14 cellular contexts compared by ENCODE assay signal in the genomic region with DNA sequence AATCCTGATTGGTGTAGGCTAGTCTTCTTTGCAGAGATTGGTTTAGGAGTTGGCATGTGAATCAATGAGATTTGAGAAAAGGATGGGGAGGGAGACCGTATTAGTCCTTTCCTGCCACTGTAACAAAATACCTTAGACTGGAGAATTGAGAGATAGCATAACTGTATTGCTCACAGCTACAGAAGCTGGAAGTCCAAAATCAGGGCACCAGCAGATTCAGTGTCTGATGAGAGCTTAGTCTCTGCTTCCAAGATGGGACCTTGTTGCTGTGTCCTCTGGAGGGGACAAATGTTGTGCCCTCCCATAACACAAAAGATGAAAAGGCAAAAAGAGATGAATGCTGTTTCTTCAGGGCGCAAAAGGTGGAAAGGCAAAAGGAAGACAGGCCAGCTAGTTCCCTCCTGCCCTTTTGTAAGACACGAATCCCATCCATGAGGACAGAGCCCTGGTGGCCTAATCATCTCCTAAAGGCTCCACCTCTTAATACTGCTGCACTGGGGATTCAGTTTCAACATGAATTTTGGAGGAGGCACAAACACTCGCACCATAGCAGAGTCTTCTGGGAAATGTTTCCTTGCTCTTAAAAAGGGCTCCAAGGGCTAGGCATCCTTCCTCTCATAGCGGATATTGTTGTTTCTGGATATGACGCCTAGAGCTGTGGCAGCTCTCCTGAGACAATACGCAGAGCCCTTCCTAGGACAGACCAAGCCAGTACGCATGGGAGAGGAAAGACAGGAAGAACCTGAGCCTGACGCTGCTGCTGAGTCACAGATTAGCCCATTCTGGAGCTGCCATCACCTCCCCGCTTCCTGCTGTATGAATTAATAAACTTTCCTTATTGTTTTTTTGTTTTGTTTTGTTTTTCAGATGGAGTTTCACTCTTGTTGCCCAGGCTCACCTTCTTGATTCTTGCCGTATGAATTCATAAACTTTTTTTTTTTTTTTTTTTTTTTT.
A peak's percentile ranks its signal among the peaks of the same experiment; 100 is the strongest.
DNase-seq lines count a peak whose midpoint lies in the region; ATAC-seq and TF ChIP-seq lines count a peak whose summit lies in the region.
"Had no signal": no experiment of that assay in that cellular context is flagged by ENCODE, and none has a peak within 500 bp of the region (broad histone marks: within the 10 kb centered on the region; RNA-seq: fewer than 3 reads in every experiment).

No MANE protein-coding gene starts in this region.

- H3K36me3 ChIP-seq in mucosa of descending colon (ENCODE audit: low read depth), result no peaks in the 10 kb centered on the region

- peaks cover 5% of the 10 kb centered on the region for H3K27me3 Mint-ChIP-seq in T-helper 2 cell treated with Interferon-gamma antibody and Interleukin-4, amounts not matched to agents 5 μg/mL and 100 μg/mL, for 36 hours (ENCODE audit: low read depth)

- H3K4me3 ChIP-seq in fibroblast of the aortic adventitia (ENCODE audit: low read depth, low read length), result no peak overlapping the region
- no peak overlapping the region for H3K4me3 ChIP-seq in mucosa of descending colon

- H3K9me3 ChIP-seq in mucosa of descending colon, result peaks cover 2% of the 10 kb centered on the region

- H3K4me1 Mint-ChIP-seq in T-helper 2 cell treated with Interferon-gamma antibody and Interleukin-4, amounts not matched to agents 5 μg/mL and 100 μg/mL, for 36 hours (ENCODE audit: low read depth), result peaks cover 7% of the 10 kb centered on the region

- peaks cover 35% of the 10 kb centered on the region for H3K36me3 Mint-ChIP-seq in T-helper 2 cell treated with Interferon-gamma antibody and Interleukin-4, amounts not matched to agents 5 μg/mL and 100 μg/mL, for 36 hours (ENCODE audit: low read depth)

- intact Hi-C loops in mucosa of descending colon (cut with DNase I, micrococcal nuclease), result no loop called here

- H3K9me3 Mint-ChIP-seq in T-helper 2 cell treated with Interferon-gamma antibody and Interleukin-4, amounts not matched to agents 5 μg/mL and 100 μg/mL, for 36 hours, result peaks cover 35% of the 10 kb centered on the region

- TF ChIP-seq CTCF in fibroblast of the aortic adventitia (IDR thresholded peaks at IDR 0.05; ENCODE audit: insufficient read depth, low read length) (no peak), mucosa of descending colon (IDR thresholded peaks at IDR 0.05) (no peak)

- peak overlapping the region; percentile 63 for H3K27ac Mint-ChIP-seq in T-helper 2 cell treated with Interferon-gamma antibody and Interleukin-4, amounts not matched to agents 5 μg/mL and 100 μg/mL, for 36 hours
- H3K27ac Mint-ChIP-seq: activated CD8-positive, alpha-beta memory T cell treated with anti-CD3 and anti-CD28 coated beads, Interleukin-2, amount 10 ng/mL, durations not matched to agents 7 days and 5 days; stimulated activated naive B cell treated with anti-CD40 and anti-IgM and Interleukin-4, amounts not matched to agents 10 μg/mL and 1 μg/mL and 100 μg/mL, for 72 hours; T-helper 1 cell treated with Interleukin-12 subunit alpha and Interleukin-12 subunit beta and Interleukin-4 antibody, amounts not matched to agents 30 μg/mL and 1 μg/mL, for 36 hours had no signal

- H3K4me3 Mint-ChIP-seq in T-helper 2 cell treated with Interferon-gamma antibody and Interleukin-4, amounts not matched to agents 5 μg/mL and 100 μg/mL, for 36 hours, result no peak overlapping the region
- H3K4me3 Mint-ChIP-seq: activated CD8-positive, alpha-beta memory T cell treated with anti-CD3 and anti-CD28 coated beads, Interleukin-2, amount 10 ng/mL, durations not matched to agents 7 days and 5 days; stimulated activated naive B cell treated with anti-CD40 and anti-IgM and Interleukin-4, amounts not matched to agents 10 μg/mL and 1 μg/mL and 100 μg/mL, for 72 hours; T-helper 1 cell treated with Interleukin-12 subunit alpha and Interleukin-12 subunit beta and Interleukin-4 antibody, amounts not matched to agents 30 μg/mL and 1 μg/mL, for 36 hours had no signal

- DNase-seq in T-helper 2 cell treated with Interferon-gamma antibody and Interleukin-4, amounts not matched to agents 5 μg/mL and 100 μg/mL, for 36 hours (ENCODE audit: low spot score), result no peak
- DNase-seq in T-helper 2 cell (no peak), fibroblast of the aortic adventitia (ENCODE audit: low read depth) (peak; percentile 55), mucosa of descending colon (no peak), ureter (ENCODE audit: low spot score) (peak; percentile 45), NCI-H1105 (lab: John Stamatoyannopoulos, UW) (no peak), NOMO-1 (lab: John Stamatoyannopoulos, UW; ENCODE audit: unreplicated experiment in 2 of 2) (no peak), NCI-H2196 treated with DMSO at 0.1 percent for 48 hours (lab: John Stamatoyannopoulos, UW; ENCODE audit: unreplicated experiment) (no peak)
- DNase-seq: 8988T; activated CD8-positive, alpha-beta memory T cell treated with anti-CD3 and anti-CD28 coated beads, Interleukin-2, amount 10 ng/mL, durations not matched to agents 7 days and 5 days; Caco-2; NCI-H2029 treated with DMSO at 0.1 percent for 48 hours; stimulated activated naive B cell treated with anti-CD40 and anti-IgM and Interleukin-4, amounts not matched to agents 10 μg/mL and 1 μg/mL and 100 μg/mL, for 72 hours had no signal

- peak; percentile 31 for ATAC-seq in mucosa of descending colon
- ATAC-seq: activated CD8-positive, alpha-beta memory T cell treated with anti-CD3 and anti-CD28 coated beads, Interleukin-2, amount 10 ng/mL, durations not matched to agents 7 days and 5 days; stimulated activated naive B cell treated with anti-CD40 and anti-IgM and Interleukin-4, amounts not matched to agents 10 μg/mL and 1 μg/mL and 100 μg/mL, for 72 hours had no signal

- no peaks in the 10 kb centered on the region for H3K4me1 ChIP-seq in mucosa of descending colon (ENCODE audit: low read depth)
- H3K4me1 ChIP-seq: Caco-2 had no signal

Comparison
In these comparisons a context has a peak if more than half of its experiments do, and no peak if none do; other contexts are left out.
1. DNase-seq: peak in fibroblast of the aortic adventitia (single experiment) and ureter (single experiment); none in T-helper 2 cell treated with Interferon-gamma antibody and Interleukin-4, amounts not matched to agents 5 μg/mL and 100 μg/mL, for 36 hours (single experiment), T-helper 2 cell (0 of 5), mucosa of descending colon (0 of 3), NCI-H1105 (single experiment), NOMO-1 (0 of 2) and NCI-H2196 treated with DMSO at 0.1 percent for 48 hours (single experiment).